ENCODE assay signal across 1 cellular context in genomic region chr16:46973457-46974324, GRCh38.
TF ChIP-seq lines count a peak whose summit lies in the region.

DNAJA2 (minus strand) TSS chr16:46973674; CDS start chr16:46973572, 102 bp downstream.

TF ChIP-seq in HepG2, 621 proteins besides CTCF, POLR2A, EP300 and RAD21 (continued from another document and continues in another):
- TF ChIP-seq, protein P1, sequence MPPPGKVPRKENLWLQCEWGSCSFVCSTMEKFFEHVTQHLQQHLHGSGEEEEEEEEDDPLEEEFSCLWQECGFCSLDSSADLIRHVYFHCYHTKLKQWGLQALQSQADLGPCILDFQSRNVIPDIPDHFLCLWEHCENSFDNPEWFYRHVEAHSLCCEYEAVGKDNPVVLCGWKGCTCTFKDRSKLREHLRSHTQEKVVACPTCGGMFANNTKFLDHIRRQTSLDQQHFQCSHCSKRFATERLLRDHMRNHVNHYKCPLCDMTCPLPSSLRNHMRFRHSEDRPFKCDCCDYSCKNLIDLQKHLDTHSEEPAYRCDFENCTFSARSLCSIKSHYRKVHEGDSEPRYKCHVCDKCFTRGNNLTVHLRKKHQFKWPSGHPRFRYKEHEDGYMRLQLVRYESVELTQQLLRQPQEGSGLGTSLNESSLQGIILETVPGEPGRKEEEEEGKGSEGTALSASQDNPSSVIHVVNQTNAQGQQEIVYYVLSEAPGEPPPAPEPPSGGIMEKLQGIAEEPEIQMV (CRISPR knock-in tag; IDR thresholded peaks at IDR 0.05; ENCODE audit: low read depth) = no peak
- TF ChIP-seq, protein P2, sequence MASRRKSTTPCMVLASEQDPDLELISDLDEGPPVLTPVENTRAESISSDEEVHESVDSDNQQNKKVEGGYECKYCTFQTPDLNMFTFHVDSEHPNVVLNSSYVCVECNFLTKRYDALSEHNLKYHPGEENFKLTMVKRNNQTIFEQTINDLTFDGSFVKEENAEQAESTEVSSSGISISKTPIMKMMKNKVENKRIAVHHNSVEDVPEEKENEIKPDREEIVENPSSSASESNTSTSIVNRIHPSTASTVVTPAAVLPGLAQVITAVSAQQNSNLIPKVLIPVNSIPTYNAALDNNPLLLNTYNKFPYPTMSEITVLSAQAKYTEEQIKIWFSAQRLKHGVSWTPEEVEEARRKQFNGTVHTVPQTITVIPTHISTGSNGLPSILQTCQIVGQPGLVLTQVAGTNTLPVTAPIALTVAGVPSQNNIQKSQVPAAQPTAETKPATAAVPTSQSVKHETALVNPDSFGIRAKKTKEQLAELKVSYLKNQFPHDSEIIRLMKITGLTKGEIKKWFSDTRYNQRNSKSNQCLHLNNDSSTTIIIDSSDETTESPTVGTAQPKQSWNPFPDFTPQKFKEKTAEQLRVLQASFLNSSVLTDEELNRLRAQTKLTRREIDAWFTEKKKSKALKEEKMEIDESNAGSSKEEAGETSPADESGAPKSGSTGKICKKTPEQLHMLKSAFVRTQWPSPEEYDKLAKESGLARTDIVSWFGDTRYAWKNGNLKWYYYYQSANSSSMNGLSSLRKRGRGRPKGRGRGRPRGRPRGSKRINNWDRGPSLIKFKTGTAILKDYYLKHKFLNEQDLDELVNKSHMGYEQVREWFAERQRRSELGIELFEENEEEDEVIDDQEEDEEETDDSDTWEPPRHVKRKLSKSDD (CRISPR knock-in tag; IDR thresholded peaks at IDR 0.05; ENCODE audit: low read depth) = peak; percentile 60; the same call in 1 of the 2 replicates
- TF ChIP-seq ZNF776 (CRISPR knock-in tag; IDR thresholded peaks at IDR 0.05) (peak; percentile 60; the same call in 1 of the 2 replicates), CERS6 (CRISPR knock-in tag; IDR thresholded peaks at IDR 0.05) (peak; percentile 92; the same call in 1 of the 2 replicates), AKAP8 (CRISPR knock-in tag; IDR thresholded peaks at IDR 0.05) (no peak; the same call in 1 of the 2 replicates), ZNF232 (CRISPR knock-in tag; IDR thresholded peaks at IDR 0.05; ENCODE audit: borderline replicate concordance) (peak; percentile 98), PRMT3 (CRISPR knock-in tag; IDR thresholded peaks at IDR 0.05; ENCODE audit: borderline replicate concordance, low read depth) (0 out of 2 replicates have a peak, but pooled peaks have one; percentile 12), KDM5A (IDR thresholded peaks at IDR 0.05; ENCODE audit: borderline replicate concordance, low read length) (peak; percentile 75; the same call in 1 of the 2 replicates), HNRNPLL (IDR thresholded peaks at IDR 0.05; ENCODE audit: low read depth, low read length, poor library complexity, severe bottlenecking) (peak; percentile 88), KDM5B (CRISPR knock-in tag; IDR thresholded peaks at IDR 0.05; ENCODE audit: borderline replicate concordance) (peak; percentile 94; the same call in 1 of the 2 replicates), FOXO1 (CRISPR knock-in tag; IDR thresholded peaks at IDR 0.05) (no peak), ERF (CRISPR knock-in tag; IDR thresholded peaks at IDR 0.05) (peak; percentile 85), SOX6 (IDR thresholded peaks at IDR 0.05) (no peak), SOX6 (CRISPR knock-in tag; IDR thresholded peaks at IDR 0.05) (peak; percentile 69), CENPX (CRISPR knock-in tag; IDR thresholded peaks at IDR 0.05) (no peak), SNAPC2 (CRISPR knock-in tag; IDR thresholded peaks at IDR 0.05) (peak; percentile 64), ZBTB49 (CRISPR knock-in tag; IDR thresholded peaks at IDR 0.05; ENCODE audit: borderline replicate concordance) (peak; percentile 40; the same call in 1 of the 2 replicates), ZNF777 (CRISPR knock-in tag; IDR thresholded peaks at IDR 0.05) (peak; percentile 70), ESRRA (CRISPR knock-in tag; IDR thresholded peaks at IDR 0.05; ENCODE audit: low read depth) (peak; percentile 76; the same call in 1 of the 2 replicates), DPF2 (CRISPR knock-in tag; IDR thresholded peaks at IDR 0.05; ENCODE audit: borderline replicate concordance, low read depth) (no peak), RBFOX2 (IDR thresholded peaks at IDR 0.05; ENCODE audit: low read depth, low read length) (peak; percentile 99), ZNF160 (CRISPR knock-in tag; IDR thresholded peaks at IDR 0.05) (peak; percentile 92), MED13 (CRISPR knock-in tag; IDR thresholded peaks at IDR 0.05) (peak; percentile 92), ZNF589 (CRISPR knock-in tag; conservative IDR thresholded peaks at IDR 0.05) (no peak; the same call in 1 of the 2 replicates), RBM39 (IDR thresholded peaks at IDR 0.05; ENCODE audit: low read depth, low read length, poor library complexity, severe bottlenecking) (peak; percentile 76), ZNF296 (CRISPR knock-in tag; conservative IDR thresholded peaks at IDR 0.05) (no peak; the same call in 1 of the 2 replicates), ZNF501 (CRISPR knock-in tag; IDR thresholded peaks at IDR 0.05) (peak; percentile 88), ZNF570 (CRISPR knock-in tag; IDR thresholded peaks at IDR 0.05; ENCODE audit: borderline replicate concordance) (peak; percentile 42; the same call in 1 of the 2 replicates), CC2D1A (CRISPR knock-in tag; IDR thresholded peaks at IDR 0.05) (no peak), TEF (CRISPR knock-in tag; IDR thresholded peaks at IDR 0.05) (peak; percentile 79), ZUFSP (CRISPR knock-in tag; IDR thresholded peaks at IDR 0.05; ENCODE audit: borderline replicate concordance) (0 out of 2 replicates have a peak, but pooled peaks have one; percentile 10), RAD51 (IDR thresholded peaks at IDR 0.05; ENCODE audit: borderline replicate concordance) (no peak), ARNT2 (CRISPR knock-in tag; IDR thresholded peaks at IDR 0.05; ENCODE audit: low read depth) (peak; percentile 57; the same call in 1 of the 2 replicates), ZSCAN12 (CRISPR knock-in tag; IDR thresholded peaks at IDR 0.05) (peak; percentile 92), NFYB (CRISPR knock-in tag; IDR thresholded peaks at IDR 0.05) (peak; percentile 55), PHF20 (CRISPR knock-in tag; IDR thresholded peaks at IDR 0.05) (peak; percentile 81), KLF12 (CRISPR knock-in tag; IDR thresholded peaks at IDR 0.05; ENCODE audit: borderline replicate concordance) (peak; percentile 89), SKI (IDR thresholded peaks at IDR 0.05; ENCODE audit: partially characterized antibody) (peak; percentile 83), KAT2B (IDR thresholded peaks at IDR 0.05; ENCODE audit: borderline replicate concordance, low read depth, low read length) (no peak), ZNF670 (CRISPR knock-in tag; IDR thresholded peaks at IDR 0.05; ENCODE audit: borderline replicate concordance) (no peak), NCOR1 (IDR thresholded peaks at IDR 0.05; ENCODE audit: borderline replicate concordance, low read length) (peak; percentile 86; the same call in 1 of the 2 replicates)
- TF ChIP-seq, protein P3, sequence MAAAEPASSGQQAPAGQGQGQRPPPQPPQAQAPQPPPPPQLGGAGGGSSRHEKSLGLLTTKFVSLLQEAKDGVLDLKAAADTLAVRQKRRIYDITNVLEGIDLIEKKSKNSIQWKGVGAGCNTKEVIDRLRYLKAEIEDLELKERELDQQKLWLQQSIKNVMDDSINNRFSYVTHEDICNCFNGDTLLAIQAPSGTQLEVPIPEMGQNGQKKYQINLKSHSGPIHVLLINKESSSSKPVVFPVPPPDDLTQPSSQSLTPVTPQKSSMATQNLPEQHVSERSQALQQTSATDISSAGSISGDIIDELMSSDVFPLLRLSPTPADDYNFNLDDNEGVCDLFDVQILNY (CRISPR knock-in tag; conservative IDR thresholded peaks at IDR 0.05) = peak; percentile 57
- TF ChIP-seq, protein P4, sequence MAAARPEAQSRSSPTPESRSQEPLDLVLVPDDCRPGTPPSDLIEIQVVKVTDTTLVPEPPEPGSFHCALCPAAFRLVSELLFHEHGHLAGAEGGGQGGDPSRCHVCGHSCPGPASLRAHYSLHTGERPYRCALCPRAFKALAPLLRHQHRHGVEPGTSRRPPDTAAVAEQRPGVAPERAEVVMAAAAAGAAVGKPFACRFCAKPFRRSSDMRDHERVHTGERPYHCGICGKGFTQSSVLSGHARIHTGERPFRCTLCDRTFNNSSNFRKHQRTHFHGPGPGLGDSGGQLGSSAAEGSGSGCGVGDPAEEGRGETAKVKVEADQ (CRISPR knock-in tag; IDR thresholded peaks at IDR 0.05; ENCODE audit: borderline replicate concordance) = peak; percentile 97; the same call in 1 of the 2 replicates
- TF ChIP-seq, protein P5, sequence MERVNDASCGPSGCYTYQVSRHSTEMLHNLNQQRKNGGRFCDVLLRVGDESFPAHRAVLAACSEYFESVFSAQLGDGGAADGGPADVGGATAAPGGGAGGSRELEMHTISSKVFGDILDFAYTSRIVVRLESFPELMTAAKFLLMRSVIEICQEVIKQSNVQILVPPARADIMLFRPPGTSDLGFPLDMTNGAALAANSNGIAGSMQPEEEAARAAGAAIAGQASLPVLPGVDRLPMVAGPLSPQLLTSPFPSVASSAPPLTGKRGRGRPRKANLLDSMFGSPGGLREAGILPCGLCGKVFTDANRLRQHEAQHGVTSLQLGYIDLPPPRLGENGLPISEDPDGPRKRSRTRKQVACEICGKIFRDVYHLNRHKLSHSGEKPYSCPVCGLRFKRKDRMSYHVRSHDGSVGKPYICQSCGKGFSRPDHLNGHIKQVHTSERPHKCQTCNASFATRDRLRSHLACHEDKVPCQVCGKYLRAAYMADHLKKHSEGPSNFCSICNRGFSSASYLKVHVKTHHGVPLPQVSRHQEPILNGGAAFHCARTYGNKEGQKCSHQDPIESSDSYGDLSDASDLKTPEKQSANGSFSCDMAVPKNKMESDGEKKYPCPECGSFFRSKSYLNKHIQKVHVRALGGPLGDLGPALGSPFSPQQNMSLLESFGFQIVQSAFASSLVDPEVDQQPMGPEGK (CRISPR knock-in tag; IDR thresholded peaks at IDR 0.05) = peak; percentile 69
